Comparison of ENCODE assay signal across 2 cellular contexts in genomic region chr2:233033672-233034071, GRCh38.
TF ChIP-seq lines count a peak whose summit lies in the region.

No MANE protein-coding gene starts in this region.

TF ChIP-seq in endothelial cell of umbilical vein, 7 proteins besides CTCF, POLR2A, EP300 and RAD21:
- TF ChIP-seq FOS (IDR thresholded peaks at IDR 0.05; ENCODE audit: borderline replicate concordance, insufficient read depth, low read length) (peak; percentile 42), EZH2 (IDR thresholded peaks at IDR 0.05; ENCODE audit: borderline replicate concordance, low read depth, low read length, severe bottlenecking) (no peak)
TF ChIP-seq in endothelial cell of umbilical vein: peak in this region for 1.

TF ChIP-seq in SK-N-SH treated with all-trans-retinoic acid at 6 μM for 48 hours, 23 proteins besides CTCF, POLR2A, EP300 and RAD21:
- TF ChIP-seq ZFP3 (CRISPR knock-in tag; IDR thresholded peaks at IDR 0.05) = no peak
- no peak for TF ChIP-seq CSRNP3 (CRISPR knock-in tag; IDR thresholded peaks at IDR 0.05)
- no peak for TF ChIP-seq ESRRG (CRISPR knock-in tag; IDR thresholded peaks at IDR 0.05)
- no peak for TF ChIP-seq POU6F1 (CRISPR knock-in tag; IDR thresholded peaks at IDR 0.05; ENCODE audit: borderline replicate concordance, low read depth)
- TF ChIP-seq BACH2 (CRISPR knock-in tag; IDR thresholded peaks at IDR 0.05; ENCODE audit: borderline replicate concordance) = no peak
- no peak for TF ChIP-seq ARNTL (CRISPR knock-in tag; IDR thresholded peaks at IDR 0.05; ENCODE audit: borderline replicate concordance, low read depth)
- no peak for TF ChIP-seq SNAI2 (CRISPR knock-in tag; IDR thresholded peaks at IDR 0.05)
- TF ChIP-seq ZNF8 (CRISPR knock-in tag; IDR thresholded peaks at IDR 0.05) = no peak
- TF ChIP-seq OSR1 (CRISPR knock-in tag; IDR thresholded peaks at IDR 0.05) = no peak
- TF ChIP-seq RARB (CRISPR knock-in tag; IDR thresholded peaks at IDR 0.05) = no peak
- TF ChIP-seq GLIS3 (CRISPR knock-in tag; IDR thresholded peaks at IDR 0.05) = no peak
- TF ChIP-seq TOX (CRISPR knock-in tag; IDR thresholded peaks at IDR 0.05; ENCODE audit: borderline replicate concordance) = no peak
